ENCODE assay signal across 20 cellular contexts in the genomic region with DNA sequence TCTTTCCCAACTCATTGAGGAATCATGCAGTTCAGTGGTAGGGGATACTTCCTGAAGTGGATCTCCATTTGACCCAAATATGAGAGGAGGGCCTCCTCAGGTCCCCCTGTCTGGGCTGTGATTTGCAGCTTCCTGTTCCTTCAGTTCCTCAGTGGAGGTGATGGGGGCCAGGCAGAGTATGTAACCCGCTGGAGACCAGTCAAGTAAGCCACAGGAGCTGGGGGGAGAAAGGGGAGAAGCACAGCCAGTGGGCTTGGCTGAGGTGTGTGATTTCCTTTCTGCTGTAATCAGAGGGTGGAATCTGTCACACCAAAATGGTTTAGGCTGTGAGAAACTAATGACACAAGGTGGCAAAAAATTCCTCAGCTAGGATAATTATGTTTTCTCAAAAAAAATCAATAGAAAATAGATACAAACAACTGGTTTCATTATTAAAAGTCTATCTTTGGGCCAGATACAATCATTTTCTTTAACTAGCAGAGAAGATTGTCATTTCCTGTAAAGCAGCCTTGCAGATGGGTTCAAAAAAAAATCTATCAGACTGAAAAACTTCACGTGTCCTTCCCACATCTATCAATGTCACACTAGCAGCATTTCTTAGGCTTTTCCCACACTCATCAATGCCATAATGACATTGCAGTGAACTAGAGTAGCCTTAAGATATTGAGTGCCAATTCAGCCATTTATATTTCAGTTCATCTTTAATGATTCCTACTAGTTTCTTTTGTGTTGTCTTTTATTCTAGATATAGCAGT.
A peak's percentile ranks its signal among the peaks of the same experiment; 100 is the strongest.
DNase-seq lines count a peak whose midpoint lies in the region; ATAC-seq and TF ChIP-seq lines count a peak whose summit lies in the region.
"Had no signal": no experiment of that assay in that cellular context is flagged by ENCODE, and none has a peak within 500 bp of the region (broad histone marks: within the 10 kb centered on the region; RNA-seq: fewer than 3 reads in every experiment).

No MANE protein-coding gene starts in this region.

- no peaks in the 10 kb centered on the region for H3K27me3 Mint-ChIP-seq in activated naive CD8-positive, alpha-beta T cell
- H3K27me3 Mint-ChIP-seq in activated naive CD8-positive, alpha-beta T cell treated with anti-CD3 and anti-CD28 coated beads for 36 hours, result no peaks in the 10 kb centered on the region
- H3K27me3 Mint-ChIP-seq in activated naive CD8-positive, alpha-beta T cell treated with anti-CD3 and anti-CD28 coated beads, Interleukin-2, amount 10 ng/mL, durations not matched to agents 7 days and 5 days, result peaks cover 2% of the 10 kb centered on the region
- no peaks in the 10 kb centered on the region for H3K27me3 Mint-ChIP-seq in mesothelial cell of epicardium (ENCODE audit: low read depth)
- H3K27me3 Mint-ChIP-seq in type B pancreatic cell, result no peaks in the 10 kb centered on the region
- no peaks in the 10 kb centered on the region for H3K27me3 Mint-ChIP-seq in activated CD4-positive, alpha-beta memory T cell treated with anti-CD3 and anti-CD28 coated beads for 36 hours
- H3K27me3 Mint-ChIP-seq: activated B cell treated with CpG ODN at 0.5 μM for 24 hours; activated CD4-positive, alpha-beta memory T cell treated with anti-CD3 and anti-CD28 coated beads, Interleukin-2, amount 10 ng/mL, durations not matched to agents 7 days and 5 days; B cell had no signal

- H3K4me1 Mint-ChIP-seq in activated naive CD8-positive, alpha-beta T cell (ENCODE audit: low read depth), result peaks cover 16% of the 10 kb centered on the region
- H3K4me1 Mint-ChIP-seq in activated naive CD8-positive, alpha-beta T cell treated with anti-CD3 and anti-CD28 coated beads for 36 hours, result peaks cover 12% of the 10 kb centered on the region
- H3K4me1 Mint-ChIP-seq in activated naive CD8-positive, alpha-beta T cell treated with anti-CD3 and anti-CD28 coated beads, Interleukin-2, amount 10 ng/mL, durations not matched to agents 7 days and 5 days, result peaks cover 13% of the 10 kb centered on the region
- H3K4me1 Mint-ChIP-seq in mesothelial cell of epicardium (peaks cover 65% of the 10 kb centered on the region), type B pancreatic cell (ENCODE audit: unreplicated experiment) (peaks cover 8% of the 10 kb centered on the region)
- peaks cover 7% of the 10 kb centered on the region for H3K4me1 Mint-ChIP-seq in activated CD4-positive, alpha-beta memory T cell treated with anti-CD3 and anti-CD28 coated beads for 36 hours (ENCODE audit: low read depth)
- H3K4me1 Mint-ChIP-seq: activated B cell treated with CpG ODN at 0.5 μM for 24 hours; activated CD4-positive, alpha-beta memory T cell treated with anti-CD3 and anti-CD28 coated beads, Interleukin-2, amount 10 ng/mL, durations not matched to agents 7 days and 5 days; B cell had no signal

- POLR2A ChIA-PET in activated naive CD8-positive, alpha-beta T cell treated with anti-CD3 and anti-CD28 coated beads, Interleukin-2, amount 10 ng/mL, durations not matched to agents 7 days and 5 days (lab: Charles Lee), result no interaction called here
- POLR2A ChIA-PET in activated CD4-positive, alpha-beta memory T cell treated with anti-CD3 and anti-CD28 coated beads for 36 hours (lab: Charles Lee), result no interaction called here

- H3K27ac Mint-ChIP-seq in activated naive CD8-positive, alpha-beta T cell, result peak overlapping the region; percentile 67
- H3K27ac Mint-ChIP-seq in activated naive CD8-positive, alpha-beta T cell treated with anti-CD3 and anti-CD28 coated beads for 36 hours, result no peak overlapping the region
- peak overlapping the region; percentile 17 for H3K27ac Mint-ChIP-seq in activated naive CD8-positive, alpha-beta T cell treated with anti-CD3 and anti-CD28 coated beads, Interleukin-2, amount 10 ng/mL, durations not matched to agents 7 days and 5 days
- H3K27ac Mint-ChIP-seq in mesothelial cell of epicardium (peak overlapping the region; percentile 88), type B pancreatic cell (peak overlapping the region; percentile 73)
- no peak overlapping the region for H3K27ac Mint-ChIP-seq in activated CD4-positive, alpha-beta memory T cell treated with anti-CD3 and anti-CD28 coated beads for 36 hours
- H3K27ac Mint-ChIP-seq: activated B cell treated with CpG ODN at 0.5 μM for 24 hours; activated CD4-positive, alpha-beta memory T cell treated with anti-CD3 and anti-CD28 coated beads, Interleukin-2, amount 10 ng/mL, durations not matched to agents 7 days and 5 days; B cell had no signal

- peak overlapping the region; percentile 46 for H3K4me3 Mint-ChIP-seq in activated naive CD8-positive, alpha-beta T cell
- no peak overlapping the region for H3K4me3 Mint-ChIP-seq in activated naive CD8-positive, alpha-beta T cell treated with anti-CD3 and anti-CD28 coated beads for 36 hours
- H3K4me3 Mint-ChIP-seq in activated naive CD8-positive, alpha-beta T cell treated with anti-CD3 and anti-CD28 coated beads, Interleukin-2, amount 10 ng/mL, durations not matched to agents 7 days and 5 days, result no peak overlapping the region
- H3K4me3 Mint-ChIP-seq in mesothelial cell of epicardium (no peak overlapping the region), type B pancreatic cell (peak overlapping the region; percentile 69)
- H3K4me3 Mint-ChIP-seq in activated CD4-positive, alpha-beta memory T cell treated with anti-CD3 and anti-CD28 coated beads for 36 hours, result no peak overlapping the region
- H3K4me3 Mint-ChIP-seq: activated B cell treated with CpG ODN at 0.5 μM for 24 hours; activated CD4-positive, alpha-beta memory T cell treated with anti-CD3 and anti-CD28 coated beads, Interleukin-2, amount 10 ng/mL, durations not matched to agents 7 days and 5 days; B cell had no signal

- peak; percentile 70 for ATAC-seq in activated naive CD8-positive, alpha-beta T cell treated with anti-CD3 and anti-CD28 coated beads, Interleukin-2, amount 10 ng/mL, durations not matched to agents 7 days and 5 days (ENCODE audit: low read depth)
- ATAC-seq in GM21515 (IDR thresholded peaks at IDR 0.05; ENCODE audit: unreplicated experiment), result no peak
- no peak for ATAC-seq in HG03175 (IDR thresholded peaks at IDR 0.05; ENCODE audit: unreplicated experiment)
- ATAC-seq: left lobe of liver, PC-3 had no signal

- H3K9me3 Mint-ChIP-seq in activated naive CD8-positive, alpha-beta T cell (ENCODE audit: low read depth), result peaks cover 2% of the 10 kb centered on the region
- H3K9me3 Mint-ChIP-seq in activated naive CD8-positive, alpha-beta T cell treated with anti-CD3 and anti-CD28 coated beads for 36 hours, result peaks cover 3% of the 10 kb centered on the region
- peaks cover 6% of the 10 kb centered on the region for H3K9me3 Mint-ChIP-seq in activated naive CD8-positive, alpha-beta T cell treated with anti-CD3 and anti-CD28 coated beads, Interleukin-2, amount 10 ng/mL, durations not matched to agents 7 days and 5 days
- H3K9me3 Mint-ChIP-seq in mesothelial cell of epicardium, result peaks cover 8% of the 10 kb centered on the region
- H3K9me3 Mint-ChIP-seq in type B pancreatic cell, result no peaks in the 10 kb centered on the region
- H3K9me3 Mint-ChIP-seq in activated CD4-positive, alpha-beta memory T cell treated with anti-CD3 and anti-CD28 coated beads for 36 hours, result peaks cover 2% of the 10 kb centered on the region
- H3K9me3 Mint-ChIP-seq: activated CD4-positive, alpha-beta memory T cell treated with anti-CD3 and anti-CD28 coated beads, Interleukin-2, amount 10 ng/mL, durations not matched to agents 7 days and 5 days had no signal

- intact Hi-C loops in activated CD4-positive, alpha-beta memory T cell treated with anti-CD3 and anti-CD28 coated beads for 36 hours (cut with micrococcal nuclease), result no loop called here

- DNase-seq in activated naive CD8-positive, alpha-beta T cell treated with anti-CD3 and anti-CD28 coated beads for 36 hours, result no peak
- no peak for DNase-seq in activated naive CD8-positive, alpha-beta T cell treated with anti-CD3 and anti-CD28 coated beads, Interleukin-2, amount 10 ng/mL, durations not matched to agents 7 days and 5 days
- DNase-seq in mesothelial cell of epicardium (ENCODE audit: low spot score in 2 of 2, unreplicated experiment in 2 of 2), result no peak
- DNase-seq in type B pancreatic cell (ENCODE audit: extremely low spot score, unreplicated experiment), result no peak
- no peak for DNase-seq in activated CD4-positive, alpha-beta memory T cell treated with anti-CD3 and anti-CD28 coated beads for 36 hours
- DNase-seq: activated B cell treated with CpG ODN at 0.5 μM for 24 hours; activated CD4-positive, alpha-beta memory T cell treated with anti-CD3 and anti-CD28 coated beads, Interleukin-2, amount 10 ng/mL, durations not matched to agents 7 days and 5 days; cortex of kidney; esophagus squamous epithelium; Kasumi-1; NCI-H187; NCI-H446; PC-3; Right ventricle myocardium superior; T-helper 9 cell had no signal

- H3K36me3 Mint-ChIP-seq in activated naive CD8-positive, alpha-beta T cell, result peaks cover 2% of the 10 kb centered on the region
- H3K36me3 Mint-ChIP-seq in activated naive CD8-positive, alpha-beta T cell treated with anti-CD3 and anti-CD28 coated beads for 36 hours, result no peaks in the 10 kb centered on the region
- peaks cover 2% of the 10 kb centered on the region for H3K36me3 Mint-ChIP-seq in activated naive CD8-positive, alpha-beta T cell treated with anti-CD3 and anti-CD28 coated beads, Interleukin-2, amount 10 ng/mL, durations not matched to agents 7 days and 5 days
- H3K36me3 Mint-ChIP-seq in mesothelial cell of epicardium (peaks cover 2% of the 10 kb centered on the region), type B pancreatic cell (no peaks in the 10 kb centered on the region)
- H3K36me3 Mint-ChIP-seq in activated CD4-positive, alpha-beta memory T cell treated with anti-CD3 and anti-CD28 coated beads for 36 hours, result no peaks in the 10 kb centered on the region

- CTCF ChIA-PET in activated CD4-positive, alpha-beta memory T cell treated with anti-CD3 and anti-CD28 coated beads for 36 hours (lab: Charles Lee), result no interaction called here

- no peak for TF ChIP-seq CTCF in mesothelial cell of epicardium (IDR thresholded peaks at IDR 0.05; ENCODE audit: unreplicated experiment)
- no peak for TF ChIP-seq CTCF in type B pancreatic cell (conservative IDR thresholded peaks at IDR 0.05)

Comparison
In these comparisons a context has a peak if more than half of its experiments do, and no peak if none do; other contexts are left out.
1. H3K27ac Mint-ChIP-seq: peak in activated naive CD8-positive, alpha-beta T cell (single experiment), activated naive CD8-positive, alpha-beta T cell treated with anti-CD3 and anti-CD28 coated beads, Interleukin-2, amount 10 ng/mL, durations not matched to agents 7 days and 5 days (single experiment), mesothelial cell of epicardium (single experiment) and type B pancreatic cell (single experiment); none in activated naive CD8-positive, alpha-beta T cell treated with anti-CD3 and anti-CD28 coated beads for 36 hours (single experiment) and activated CD4-positive, alpha-beta memory T cell treated with anti-CD3 and anti-CD28 coated beads for 36 hours (single experiment).
2. H3K4me3 Mint-ChIP-seq: peak in activated naive CD8-positive, alpha-beta T cell (single experiment) and type B pancreatic cell (single experiment); none in activated naive CD8-positive, alpha-beta T cell treated with anti-CD3 and anti-CD28 coated beads for 36 hours (single experiment), activated naive CD8-positive, alpha-beta T cell treated with anti-CD3 and anti-CD28 coated beads, Interleukin-2, amount 10 ng/mL, durations not matched to agents 7 days and 5 days (single experiment), mesothelial cell of epicardium (single experiment) and activated CD4-positive, alpha-beta memory T cell treated with anti-CD3 and anti-CD28 coated beads for 36 hours (single experiment).